In the genomic region with DNA sequence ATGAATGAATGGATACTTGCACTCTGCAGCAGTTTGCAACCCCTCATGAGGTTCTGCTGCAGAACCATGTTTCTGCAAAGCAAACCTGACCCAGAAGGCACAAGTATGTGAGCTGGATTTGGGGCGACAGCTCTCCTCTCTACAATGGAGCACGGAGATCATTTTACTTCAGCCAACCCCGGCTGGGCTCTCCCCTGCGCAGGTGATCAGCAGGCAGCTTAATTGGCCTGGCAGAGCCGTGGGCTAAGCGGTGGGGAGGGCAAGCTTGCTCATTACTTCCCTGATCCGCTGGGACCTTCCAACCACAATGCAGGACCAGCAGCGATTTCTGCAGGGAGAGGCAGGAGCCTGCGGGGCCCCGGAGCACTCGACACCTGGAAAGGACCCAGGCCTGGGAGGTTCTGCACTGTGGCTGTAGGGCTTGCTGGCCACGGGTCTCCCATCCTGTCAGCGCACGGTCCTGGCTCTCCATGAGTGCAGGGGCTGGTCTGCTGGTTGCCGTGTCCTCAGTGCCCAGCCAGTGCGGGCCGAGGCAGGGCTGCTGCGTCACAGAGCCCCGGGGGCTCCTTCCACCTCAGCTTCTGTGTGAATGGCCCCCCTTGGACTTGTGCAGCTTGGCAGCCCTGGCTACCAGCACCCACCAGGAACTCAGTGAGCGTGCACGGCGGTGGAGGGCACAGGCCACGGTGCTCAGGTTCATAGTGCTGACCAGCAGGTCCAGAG, we compare ENCODE assay signal across 1 cellular context.
TF ChIP-seq lines count a peak whose summit lies in the region.

No MANE protein-coding gene starts in this region.

TF ChIP-seq in WTC11, 78 proteins besides CTCF, POLR2A, EP300 and RAD21 (continued from another document):
- TF ChIP-seq, protein P1, sequence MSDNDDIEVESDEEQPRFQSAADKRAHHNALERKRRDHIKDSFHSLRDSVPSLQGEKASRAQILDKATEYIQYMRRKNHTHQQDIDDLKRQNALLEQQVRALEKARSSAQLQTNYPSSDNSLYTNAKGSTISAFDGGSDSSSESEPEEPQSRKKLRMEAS (CRISPR knock-in tag; IDR thresholded peaks at IDR 0.05), result no peak
- TF ChIP-seq ZNF263 (CRISPR knock-in tag; IDR thresholded peaks at IDR 0.05; ENCODE audit: low read depth) (no peak), NR2C2 (CRISPR knock-in tag; IDR thresholded peaks at IDR 0.05) (no peak)
